ENCODE assay signal across 1 cellular context in the genomic region with DNA sequence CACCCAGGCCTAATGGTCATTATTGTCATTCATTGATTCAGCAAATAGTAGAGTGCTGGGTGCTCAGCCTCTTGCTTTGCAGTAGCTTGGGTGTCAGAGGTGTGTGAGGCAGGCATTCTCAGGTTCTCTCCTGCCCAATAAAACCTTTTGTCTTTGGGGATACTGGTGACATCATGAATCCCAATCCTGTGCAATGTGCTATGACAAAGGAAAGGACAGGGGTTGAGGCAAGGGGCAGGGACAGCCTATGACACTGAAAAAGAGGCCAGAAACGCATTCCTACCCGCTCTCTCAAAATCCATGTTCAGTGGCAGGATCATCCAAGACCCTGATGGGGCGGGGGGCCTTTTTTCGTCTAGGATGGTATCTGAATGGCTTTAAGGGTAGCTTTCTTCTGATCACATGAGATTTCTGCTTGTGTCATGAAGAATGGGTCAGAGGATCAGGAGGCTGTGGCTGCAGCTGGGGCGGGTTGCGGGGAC.
TF ChIP-seq lines count a peak whose summit lies in the region.

No MANE protein-coding gene starts in this region.

TF ChIP-seq in H1, 55 proteins besides CTCF, POLR2A, EP300 and RAD21 (continued from another document):
- TF ChIP-seq PHF8 (conservative IDR thresholded peaks at IDR 0.05; ENCODE audit: low read depth, low read length), result no peak
- TF ChIP-seq GABPA (IDR thresholded peaks at IDR 0.05; ENCODE audit: borderline replicate concordance, insufficient read depth, low read length), result no peak
- TF ChIP-seq RFX5 (IDR thresholded peaks at IDR 0.05; ENCODE audit: borderline replicate concordance, low read depth, low read length), result no peak
- no peak for TF ChIP-seq GTF2F1 (IDR thresholded peaks at IDR 0.05; ENCODE audit: borderline replicate concordance, low read depth, low read length)
- TF ChIP-seq CBX5 (IDR thresholded peaks at IDR 0.05; ENCODE audit: low read depth, low read length), result no peak
- TF ChIP-seq FOSL1 (IDR thresholded peaks at IDR 0.05; ENCODE audit: insufficient read depth, low read depth, low read length), result no peak
- TF ChIP-seq SIX5 (IDR thresholded peaks at IDR 0.05; ENCODE audit: low read depth, low read length), result no peak
- TF ChIP-seq SP2 (IDR thresholded peaks at IDR 0.05; ENCODE audit: low read length), result no peak
- TF ChIP-seq NRF1 (IDR thresholded peaks at IDR 0.05; ENCODE audit: low read depth, low read length), result no peak
- no peak for TF ChIP-seq BCL11A (IDR thresholded peaks at IDR 0.05; ENCODE audit: low read depth in 2 of 2, low read length in 2 of 2)
- TF ChIP-seq, protein P1, sequence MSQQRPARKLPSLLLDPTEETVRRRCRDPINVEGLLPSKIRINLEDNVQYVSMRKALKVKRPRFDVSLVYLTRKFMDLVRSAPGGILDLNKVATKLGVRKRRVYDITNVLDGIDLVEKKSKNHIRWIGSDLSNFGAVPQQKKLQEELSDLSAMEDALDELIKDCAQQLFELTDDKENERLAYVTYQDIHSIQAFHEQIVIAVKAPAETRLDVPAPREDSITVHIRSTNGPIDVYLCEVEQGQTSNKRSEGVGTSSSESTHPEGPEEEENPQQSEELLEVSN (IDR thresholded peaks at IDR 0.05), result no peak
- no peak for TF ChIP-seq KDM5A (IDR thresholded peaks at IDR 0.05; ENCODE audit: low read length)
- TF ChIP-seq MAFK (IDR thresholded peaks at IDR 0.05; ENCODE audit: low read depth, low read length), result no peak
- TF ChIP-seq SP4 (IDR thresholded peaks at IDR 0.05; ENCODE audit: low read length), result no peak
